Comparison of ENCODE assay signal across 25 cellular contexts in genomic region chr19:16360738-16361137, GRCh38. TPM values are rescaled to one million over a fixed set of nuclear protein-coding genes. Genes with fewer than 3 reads are reported as not detected.
A peak's percentile ranks its signal among the peaks of the same experiment; 100 is the strongest.
DNase-seq lines count a peak whose midpoint lies in the region; ATAC-seq, FAIRE-seq and TF ChIP-seq lines count a peak whose summit lies in the region.
"Had no signal": no experiment of that assay in that cellular context is flagged by ENCODE, and none has a peak within 500 bp of the region (broad histone marks: within the 10 kb centered on the region; RNA-seq: fewer than 3 reads in every experiment).

No MANE protein-coding gene starts in this region.

- TF ChIP-seq POLR2A in esophagus squamous epithelium (IDR thresholded peaks at IDR 0.05) (no peak), GM12892 (IDR thresholded peaks at IDR 0.05; ENCODE audit: low read depth, low read length) (no peak)

- H3K4me1 ChIP-seq in GM23248 (ENCODE audit: insufficient read depth), result no peaks in the 10 kb centered on the region; the same call in 1 of the 2 replicates
- H3K4me1 ChIP-seq in esophagus squamous epithelium, result peaks cover 6 to 55% (median 15%) of the 10 kb centered on the region in 3 donors
- peaks cover 3 to 37% (median 17%) of the 10 kb centered on the region in 5 donors for H3K4me1 ChIP-seq in subcutaneous abdominal adipose tissue (ENCODE audit: control insufficient read depth in 5 of 5, insufficient read depth in 5 of 5, low read length in 5 of 5)

- no peak for ATAC-seq in activated CD8-positive, alpha-beta memory T cell treated with anti-CD3 and anti-CD28 coated beads, Interleukin-2, amount 10 ng/mL, durations not matched to agents 7 days and 5 days
- no peak for ATAC-seq in HG03045 (IDR thresholded peaks at IDR 0.05; ENCODE audit: unreplicated experiment)

- no peaks in the 10 kb centered on the region for H4K20me1 ChIP-seq in GM23248 (ENCODE audit: insufficient read depth)

- H3K79me2 ChIP-seq in GM23248 (ENCODE audit: insufficient read depth), result no peaks in the 10 kb centered on the region

- H3K27ac ChIP-seq in GM23248, result no peak overlapping the region
- peak overlapping the region in 3 of 4 donors; percentile 42 to 60 (median 44) for H3K27ac ChIP-seq in esophagus squamous epithelium
- peak overlapping the region; percentile 29 for H3K27ac ChIP-seq in subcutaneous abdominal adipose tissue (ENCODE audit: low read depth, low read length)
- H3K27ac ChIP-seq: WERI-Rb-1 had no signal

- no peaks in the 10 kb centered on the region for H3K9me2 ChIP-seq in GM23248 (ENCODE audit: insufficient read depth)

- intact Hi-C loops in esophagus squamous epithelium (cut with DNase I), result no loop called here
- intact Hi-C loops in head of caudate nucleus (cut with DNase I), result no loop called here

- peaks cover 59% of the 10 kb centered on the region for H3K4me1 Mint-ChIP-seq in activated CD8-positive, alpha-beta memory T cell treated with anti-CD3 and anti-CD28 coated beads, Interleukin-2, amount 10 ng/mL, durations not matched to agents 7 days and 5 days

- peak overlapping the region; percentile 45 for H3K27ac Mint-ChIP-seq in activated CD8-positive, alpha-beta memory T cell treated with anti-CD3 and anti-CD28 coated beads, Interleukin-2, amount 10 ng/mL, durations not matched to agents 7 days and 5 days

- 0 out of 2 replicates have a peak overlapping the region, but pooled peaks have one; percentile 20 for H3K4me3 ChIP-seq in GM23248
- no peak overlapping the region for H3K4me3 ChIP-seq in esophagus squamous epithelium
- no peak overlapping the region for H3K4me3 ChIP-seq in subcutaneous abdominal adipose tissue (ENCODE audit: low read depth in 1 of 5, low read length in 5 of 5)
- H3K4me3 ChIP-seq: lower lobe of right lung, ovary, smooth muscle cell, tibial nerve had no signal

- peak overlapping the region; percentile 25 for H3K4me2 ChIP-seq in GM23248 (ENCODE audit: unreplicated experiment)
- H3K4me2 ChIP-seq: smooth muscle cell had no signal

- DNase-seq in activated CD8-positive, alpha-beta memory T cell treated with anti-CD3 and anti-CD28 coated beads, Interleukin-2, amount 10 ng/mL, durations not matched to agents 7 days and 5 days, result no peak
- DNase-seq in activated CD8-positive, alpha-beta memory T cell treated with anti-CD3 and anti-CD28 coated beads for 24 hours, result no peak
- no peak for DNase-seq in GM23248
- DNase-seq in esophagus squamous epithelium (lab: John Stamatoyannopoulos, UW), result no peak
- DNase-seq in head of caudate nucleus, result no peak
- no peak for DNase-seq in GM12892 (ENCODE audit: insufficient read length)
- DNase-seq: activated gamma-delta T cell; amniotic stem cell; DMS79 treated with DMSO at 0.1 percent for 48 hours; GF-D8; kidney glomerular epithelial cell; lower lobe of right lung; NCI-H146; NCI-H2107; NCI-H446; ovary; RPMI8226; stimulated activated CD4-positive, alpha-beta T cell treated with anti-CD3 and anti-CD28 coated beads, Interleukin-1b, Interleukin-23, amount 100 ng/mL, for 48 hours; stimulated activated CD8-positive, alpha-beta memory T cell treated with anti-CD3 and anti-CD28 coated beads, Interleukin-4, amount 100 ng/mL, for 48 hours; stimulated activated naive CD8-positive, alpha-beta T cell treated with anti-CD3 and anti-CD28 coated beads, Interleukin-15, amount 100 ng/mL, for 72 hours; WERI-Rb-1 had no signal

- peaks cover 31% of the 10 kb centered on the region for H3K27me3 Mint-ChIP-seq in activated CD8-positive, alpha-beta memory T cell treated with anti-CD3 and anti-CD28 coated beads, Interleukin-2, amount 10 ng/mL, durations not matched to agents 7 days and 5 days

- 0 out of 2 replicates have a peak overlapping the region, but pooled peaks have one; percentile 6 for H2AFZ ChIP-seq in GM23248

- FAIRE-seq in GM12892 (lab: Jason Lieb, UNC), result no peak

- CTCF ChIA-PET in activated CD8-positive, alpha-beta memory T cell treated with anti-CD3 and anti-CD28 coated beads, Interleukin-2, amount 10 ng/mL, durations not matched to agents 7 days and 5 days (lab: Charles Lee), result interaction anchor here (1.8 to 24.3 kb wide), 2 partner anchors 16 to 28 kb away, joined by 11 to 449 read pairs; partner anchors contain the start of gene KLF2

- peak overlapping the region; percentile 18 for H3K4me3 Mint-ChIP-seq in activated CD8-positive, alpha-beta memory T cell treated with anti-CD3 and anti-CD28 coated beads, Interleukin-2, amount 10 ng/mL, durations not matched to agents 7 days and 5 days

- 52 to 55% methylated on average over 10 of the region's 10 CpGs for WGBS in GM23248 (ENCODE audit: low coverage in 1 of 2, low lambda C conversion rate in 2 of 2, missing lambda C conversion rate in 2 of 2), 2 experiments
- 75 to 77% methylated on average over 10 of the region's 10 CpGs for WGBS in esophagus squamous epithelium, 2 donors

- H3K36me3 ChIP-seq in GM23248 (ENCODE audit: low read depth), result no peaks in the 10 kb centered on the region
- H3K36me3 ChIP-seq in esophagus squamous epithelium, result peaks cover 0 to 21% (median 0%) of the 10 kb centered on the region in 3 donors
- H3K36me3 ChIP-seq in subcutaneous abdominal adipose tissue (ENCODE audit: control insufficient read depth in 5 of 5, insufficient read depth in 5 of 5, low read length in 5 of 5), result peaks cover 0 to 9% (median 4%) of the 10 kb centered on the region in 5 donors
- H3K36me3 ChIP-seq: ovary had no signal

- no peak for TF ChIP-seq CTCF in esophagus squamous epithelium (IDR thresholded peaks at IDR 0.05)

- in situ Hi-C loops in GM23248 (cut with MboI), result no loop called here

- H3K27me3 ChIP-seq in GM23248 (replicated peaks; ENCODE audit: insufficient read depth) (no peaks in the 10 kb centered on the region), esophagus squamous epithelium (no peaks in the 10 kb centered on the region), subcutaneous abdominal adipose tissue (ENCODE audit: control insufficient read depth in 5 of 5, insufficient read depth in 4 of 5, low read length in 5 of 5) (no peaks in the 10 kb centered on the region)
- H3K27me3 ChIP-seq: ovary, tibial nerve had no signal

- H3K36me3 Mint-ChIP-seq in activated CD8-positive, alpha-beta memory T cell treated with anti-CD3 and anti-CD28 coated beads, Interleukin-2, amount 10 ng/mL, durations not matched to agents 7 days and 5 days, result peaks cover 19% of the 10 kb centered on the region

- no peaks in the 10 kb centered on the region for H3K9me3 Mint-ChIP-seq in activated CD8-positive, alpha-beta memory T cell treated with anti-CD3 and anti-CD28 coated beads, Interleukin-2, amount 10 ng/mL, durations not matched to agents 7 days and 5 days (ENCODE audit: low read depth)
- H3K9me3 Mint-ChIP-seq: stimulated activated naive CD8-positive, alpha-beta T cell treated with anti-CD3 and anti-CD28 coated beads, Interleukin-15, amount 100 ng/mL, for 72 hours had no signal

- H3K9ac ChIP-seq in GM23248 (no peak overlapping the region), subcutaneous abdominal adipose tissue (ENCODE audit: low read length in 5 of 5) (peak overlapping the region in 1 of 5 donors; percentile 30)

- H3K9me3 ChIP-seq in GM23248 (ENCODE audit: low read depth), result no peaks in the 10 kb centered on the region
- H3K9me3 ChIP-seq in esophagus squamous epithelium, result no peaks in the 10 kb centered on the region
- no peaks in the 10 kb centered on the region for H3K9me3 ChIP-seq in subcutaneous abdominal adipose tissue (ENCODE audit: control insufficient read depth in 5 of 5, low read length in 5 of 5)
- H3K9me3 ChIP-seq: lower lobe of right lung, ovary, tibial nerve had no signal

- H3F3A ChIP-seq in GM23248 (ENCODE audit: insufficient read depth), result no peaks in the 10 kb centered on the region

RNA-seq across cellular contexts. Expression of gene KLF2, which starts 36.1 kb away (rescaled TPM):
- total RNA-seq in activated CD8-positive, alpha-beta memory T cell treated with anti-CD3 and anti-CD28 coated beads, Interleukin-2, amount 10 ng/mL, durations not matched to agents 7 days and 5 days, result 100 to 1,000 TPM in 1 of 2 experiments, 10 to 100 TPM in 1; 62.1 to 124 TPM
- 3.3 and 11.3 TPM in 2 replicates for total RNA-seq in GM23248 (2014; rRNA removed; shearing (Covaris generic))
- 7.8 and 10.8 TPM in 2 replicates for polyA plus RNA-seq in GM23248 (2016; fragmentation: Nextera tagmentation; extraction: Ambion mirVana)
- 10 to 100 TPM in 1 of 4 donors, 1 to 10 TPM in 3; 4.2 to 11.4 (median 8.0) TPM for total RNA-seq in esophagus squamous epithelium
- polyA plus RNA-seq in GM12892 (2012; ENCODE audit: missing spikeins), result 1.7 TPM
